Comparison of ENCODE assay signal across 35 cellular contexts in the genomic region with DNA sequence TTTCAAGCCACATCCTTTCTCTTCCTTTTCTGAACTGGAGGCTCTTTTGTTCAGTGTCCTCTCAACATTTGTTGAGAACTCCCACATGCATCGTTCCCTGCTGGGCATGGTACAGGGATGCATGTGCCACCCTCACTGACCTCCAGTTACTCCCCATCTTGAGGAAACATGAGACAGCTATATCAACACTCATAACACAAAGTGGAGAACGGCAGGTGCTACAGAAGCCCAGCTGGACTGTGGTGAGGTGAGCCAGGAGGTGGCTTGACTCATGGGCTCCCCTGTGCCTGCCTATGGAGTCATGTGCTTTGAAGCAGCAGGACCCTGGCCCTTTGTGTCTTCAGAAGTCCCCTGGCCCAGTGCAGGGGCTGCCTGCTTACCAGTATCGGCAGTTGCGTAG. TPM values are rescaled to one million over a fixed set of nuclear protein-coding genes. Genes with fewer than 3 reads are reported as not detected.
DNase-seq lines count a peak whose midpoint lies in the region; ATAC-seq, FAIRE-seq and TF ChIP-seq lines count a peak whose summit lies in the region.
"Had no signal": no experiment of that assay in that cellular context is flagged by ENCODE, and none has a peak within 500 bp of the region (broad histone marks: within the 10 kb centered on the region; RNA-seq: fewer than 3 reads in every experiment).

No MANE protein-coding gene starts in this region.

- CTCF ChIA-PET in HepG2 (lab: Yijun Ruan, JAX; ENCODE audit: low intra/inter-chr PET ratio, low total read pairs), result no interaction called here

- H3K79me2 ChIP-seq in HepG2 (ENCODE audit: insufficient read depth, low read length), result no peaks in the 10 kb centered on the region

- ATAC-seq in HepG2 (no peak; the same call in 2 of the 3 replicates), GM18520 (IDR thresholded peaks at IDR 0.05; ENCODE audit: unreplicated experiment) (no peak)
- ATAC-seq: activated T-cell treated with anti-CD3 and anti-CD28 coated beads, Interleukin-2, amount 50 U/mL, for 4 hours; K562; left colon; naive thymus-derived CD4-positive, alpha-beta T cell; stimulated activated naive B cell treated with anti-CD40 and anti-IgM and Interleukin-4, amounts not matched to agents 10 μg/mL and 1 μg/mL and 100 μg/mL, for 72 hours; T-helper 17 cell had no signal

- peaks cover 30 to 78% of the 10 kb centered on the region in 2 experiments for H3K27me3 ChIP-seq in HepG2 (ENCODE audit: control insufficient read depth in 1 of 2, insufficient read depth in 2 of 2, low read length in 2 of 2)
- H3K27me3 ChIP-seq: heart left ventricle, MG63, ovary, testis, uterus had no signal

- no peak overlapping the region for H2AFZ ChIP-seq in HepG2 (ENCODE audit: low read length)

- POLR2A ChIA-PET in HepG2 (lab: Yijun Ruan, JAX), result no interaction called here

- H3K36me3 ChIP-seq in HepG2 (replicated peaks in 1 of 2; ENCODE audit: control insufficient read depth in 1 of 2, insufficient read depth in 2 of 2, low read length in 2 of 2), result no peaks in the 10 kb centered on the region
- H3K36me3 ChIP-seq: BLaER1 treated with 17β-estradiol and CSF1 and Interleukin-3, amounts not matched to agents 10 nM and 100 nM; MG63; ovary; uterus had no signal

- FAIRE-seq in HepG2 (lab: Jason Lieb, UNC), result no peak
- FAIRE-seq: colon, GM19239, K562 had no signal

- in situ Hi-C loops in HepG2 (cut with HindIII; ENCODE audit: extremely low pct_ligation_motif_present, low pct_unique_long_range_greater_than_20kb), result no loop called here

- no peaks in the 10 kb centered on the region for H3K9me3 ChIP-seq in HepG2 (ENCODE audit: low read length)
- H3K9me3 ChIP-seq: BLaER1 treated with 17β-estradiol and CSF1 and Interleukin-3, amounts not matched to agents 10 nM and 100 nM; Caco-2; heart left ventricle; MG63; ovary; SK-N-SH; testis; uterus had no signal

- no peak for TF ChIP-seq POLR2A in HepG2 (IDR thresholded peaks at IDR 0.05; ENCODE audit: insufficient read depth in 1 of 2, low read depth in 2 of 2, low read length in 2 of 2)

- H4K20me1 ChIP-seq in HepG2 (ENCODE audit: insufficient read depth, low read length), result no peaks in the 10 kb centered on the region

- no peak for TF ChIP-seq CTCF in HepG2 (CRISPR knock-in tag; IDR thresholded peaks at IDR 0.05)

- no peak overlapping the region for H3K27ac ChIP-seq in HepG2 (ENCODE audit: extremely low read length, insufficient read depth, low read length)
- H3K27ac ChIP-seq: BLaER1 treated with 17β-estradiol and CSF1 and Interleukin-3, amounts not matched to agents 10 nM and 100 nM; ovary; testis; uterus had no signal

- WGBS in HepG2 (ENCODE audit: low lambda C conversion rate), result 53% methylated on average over 4 of the region's 4 CpGs

- intact Hi-C loops in HepG2 (cut with micrococcal nuclease; ENCODE audit: unreplicated experiment), result no loop called here

- no peaks in the 10 kb centered on the region for H3K4me1 ChIP-seq in HepG2 (ENCODE audit: insufficient read depth, low read length)
- H3K4me1 ChIP-seq: Caco-2, testis, uterus had no signal

- DNase-seq in DMS53 (lab: John Stamatoyannopoulos, UW) (peak; percentile 97), NCI-H1092 (lab: John Stamatoyannopoulos, UW) (peak; percentile 80), NCI-H345 (lab: John Stamatoyannopoulos, UW) (peak; percentile 54), HepG2 (ENCODE audit: low spot score) (no peak)
- no peak for DNase-seq in activated CD4-positive, alpha-beta T cell treated with anti-CD3 and anti-CD28 coated beads for 4 hours
- DNase-seq in activated CD4-positive, CD25-positive, alpha-beta regulatory T cell treated with anti-CD3 and anti-CD28 coated beads, Interleukin-2, amount 50 U/mL, for 72 hours, result no peak
- DNase-seq: activated naive CD4-positive, alpha-beta T cell treated with Interleukin-2 at 50 U/mL for 16 hours; activated T-cell treated with anti-CD3 and anti-CD28 coated beads, Interleukin-2, amount 50 U/mL, for 4 hours; Caco-2; effector CD8-positive, alpha-beta T cell; EL; left colon; MG63; naive thymus-derived CD4-positive, alpha-beta T cell; NCI-H1694; NCI-H524; ovary; SK-N-SH; stimulated activated CD4-positive, alpha-beta T cell treated with anti-CD3 and anti-CD28 coated beads, Interleukin-12 subunit alpha, Interleukin-12 subunit beta, amount 100 ng/mL, for 4 hours; stimulated activated CD4-positive, alpha-beta T cell treated with anti-CD3 and anti-CD28 coated beads, Interleukin-4, amount 100 ng/mL, for 24 hours; stimulated activated naive B cell treated with anti-CD40 and anti-IgM and Interleukin-4, amounts not matched to agents 10 μg/mL and 1 μg/mL and 100 μg/mL, for 72 hours; T-helper 17 cell; testis; uterus had no signal

- no peak overlapping the region for H3K4me2 ChIP-seq in HepG2 (ENCODE audit: low read depth, low read length)
- H3K4me2 ChIP-seq: BLaER1 treated with 17β-estradiol and CSF1 and Interleukin-3, amounts not matched to agents 10 nM and 100 nM; SK-N-SH had no signal

- no peak overlapping the region for H3K9ac ChIP-seq in HepG2 (ENCODE audit: insufficient read depth, low read depth, low read length)
- H3K9ac ChIP-seq: BLaER1 treated with 17β-estradiol and CSF1 and Interleukin-3, amounts not matched to agents 10 nM and 100 nM; SK-N-SH had no signal

- TF ChIP-seq EP300 in HepG2 (IDR thresholded peaks at IDR 0.05; ENCODE audit: low read depth in 2 of 2, low read length in 2 of 2) (no peak), HepG2 (CRISPR knock-in tag; IDR thresholded peaks at IDR 0.05; ENCODE audit: borderline replicate concordance) (no peak)

- no peak overlapping the region for H3K4me3 ChIP-seq in HepG2 (replicated peaks in 1 of 3; ENCODE audit: insufficient read depth in 1 of 3, low read depth in 2 of 3, low read length in 3 of 3)
- H3K4me3 ChIP-seq: BLaER1 treated with 17β-estradiol and CSF1 and Interleukin-3, amounts not matched to agents 10 nM and 100 nM; heart left ventricle; K562; MG63; ovary; testis; uterus had no signal

- TF ChIP-seq RAD21 in HepG2 (CRISPR knock-in tag; IDR thresholded peaks at IDR 0.05), result no peak

- BruUV-seq in HepG2 (replicated peaks; lab: Mats Ljungman, UMichigan), result no TSS peak

RNA-seq across cellular contexts. Expression of a gene that starts 9.7 kb away (rescaled TPM):
- total RNA-seq in HepG2 (2016; rRNA removed; fragmentation: Illumina TruSeq; extraction: Trizol), result not detected in 2 replicates
- total RNA-seq in HepG2 (2016; cell fraction: cytosol; rRNA removed; fragmentation: Illumina TruSeq; extraction: Trizol; ENCODE audit: low read depth), result not detected in 2 replicates
- total RNA-seq in HepG2 (2016; cell fraction: insoluble cytoplasmic fraction; rRNA removed; fragmentation: Illumina TruSeq; extraction: Trizol), result not detected in 2 replicates
- not detected in 2 replicates for total RNA-seq in HepG2 (2016; cell fraction: membrane; rRNA removed; fragmentation: Illumina TruSeq; extraction: Trizol)
- not detected in 2 replicates for total RNA-seq in HepG2 (2016; cell fraction: nucleus; rRNA removed; fragmentation: Illumina TruSeq; extraction: Trizol)
- polyA plus RNA-seq in HepG2 (2011; rRNA removed), result 0.01 TPM in 1 of 2 replicates, not detected in the other
- not detected in 2 replicates for polyA plus RNA-seq in HepG2 (2011; cell fraction: cytosol; rRNA removed)
- not detected in 2 replicates for polyA plus RNA-seq in HepG2 (2011; cell fraction: nucleus; rRNA removed)
- not detected in 2 replicates for polyA plus RNA-seq in HepG2 (2012)
- not detected in 2 replicates for polyA plus RNA-seq in HepG2 (2016; cell fraction: cytosol; fragmentation: Illumina TruSeq; extraction: Trizol; ENCODE audit: low read depth)
- polyA plus RNA-seq in HepG2 (2016; cell fraction: insoluble cytoplasmic fraction; fragmentation: Illumina TruSeq; extraction: Trizol; ENCODE audit: low read depth), result not detected in 2 replicates
- polyA plus RNA-seq in HepG2 (2016; cell fraction: membrane; fragmentation: Illumina TruSeq; extraction: Trizol; ENCODE audit: low read depth), result not detected in 2 replicates
- not detected in 2 replicates for polyA plus RNA-seq in HepG2 (2016; cell fraction: nucleus; fragmentation: Illumina TruSeq; extraction: Trizol; ENCODE audit: insufficient read depth, low read depth)
- polyA minus RNA-seq in HepG2 (2011; rRNA and poly(A)+ RNA removed; ENCODE audit: low replicate concordance), result not detected in 2 replicates
- not detected in 2 replicates for polyA minus RNA-seq in HepG2 (2011; cell fraction: cytosol; rRNA and poly(A)+ RNA removed)
- not detected in 2 replicates for polyA minus RNA-seq in HepG2 (2011; cell fraction: nucleus; rRNA and poly(A)+ RNA removed)
- total RNA-seq: activated CD8-positive, alpha-beta memory T cell treated with anti-CD3 and anti-CD28 coated beads for 36 hours; activated T-cell treated with anti-CD3 and anti-CD28 coated beads, Interleukin-2, amount 50 U/mL, for 4 hours; Caco-2; epithelial cell of proximal tubule; HT-29; K562; left colon; RPMI7951; T-helper 17 cell had no signal
- polyA plus RNA-seq: AG04450; K562; naive thymus-derived CD4-positive, alpha-beta T cell; SK-N-SH had no signal

RNA-seq across cellular contexts. Expression of a gene that starts 21.5 kb away (rescaled TPM):
- total RNA-seq in HepG2 (2016; rRNA removed; fragmentation: Illumina TruSeq; extraction: Trizol), result not detected in 2 replicates
- not detected in 2 replicates for total RNA-seq in HepG2 (2016; cell fraction: cytosol; rRNA removed; fragmentation: Illumina TruSeq; extraction: Trizol; ENCODE audit: low read depth)
- not detected in 2 replicates for total RNA-seq in HepG2 (2016; cell fraction: insoluble cytoplasmic fraction; rRNA removed; fragmentation: Illumina TruSeq; extraction: Trizol)
- not detected in 2 replicates for total RNA-seq in HepG2 (2016; cell fraction: membrane; rRNA removed; fragmentation: Illumina TruSeq; extraction: Trizol)
- total RNA-seq in HepG2 (2016; cell fraction: nucleus; rRNA removed; fragmentation: Illumina TruSeq; extraction: Trizol), result not detected in 2 replicates
- not detected in 2 replicates for polyA plus RNA-seq in HepG2 (2011; rRNA removed)
- polyA plus RNA-seq in HepG2 (2011; cell fraction: cytosol; rRNA removed), result not detected in 2 replicates
- not detected in 2 replicates for polyA plus RNA-seq in HepG2 (2011; cell fraction: nucleus; rRNA removed)
- polyA plus RNA-seq in HepG2 (2012), result not detected in 2 replicates
- polyA plus RNA-seq in HepG2 (2016; cell fraction: cytosol; fragmentation: Illumina TruSeq; extraction: Trizol; ENCODE audit: low read depth), result not detected in 2 replicates
- not detected in 2 replicates for polyA plus RNA-seq in HepG2 (2016; cell fraction: insoluble cytoplasmic fraction; fragmentation: Illumina TruSeq; extraction: Trizol; ENCODE audit: low read depth)
- polyA plus RNA-seq in HepG2 (2016; cell fraction: membrane; fragmentation: Illumina TruSeq; extraction: Trizol; ENCODE audit: low read depth), result not detected in 2 replicates
- polyA plus RNA-seq in HepG2 (2016; cell fraction: nucleus; fragmentation: Illumina TruSeq; extraction: Trizol; ENCODE audit: insufficient read depth, low read depth), result not detected in 2 replicates
- not detected in 2 replicates for polyA minus RNA-seq in HepG2 (2011; rRNA and poly(A)+ RNA removed; ENCODE audit: low replicate concordance)
- polyA minus RNA-seq in HepG2 (2011; cell fraction: cytosol; rRNA and poly(A)+ RNA removed), result not detected in 2 replicates
- not detected in 2 replicates for polyA minus RNA-seq in HepG2 (2011; cell fraction: nucleus; rRNA and poly(A)+ RNA removed)
- total RNA-seq: activated CD8-positive, alpha-beta memory T cell treated with anti-CD3 and anti-CD28 coated beads for 36 hours; activated T-cell treated with anti-CD3 and anti-CD28 coated beads, Interleukin-2, amount 50 U/mL, for 4 hours; Caco-2; epithelial cell of proximal tubule; HT-29; K562; naive thymus-derived CD4-positive, alpha-beta T cell had no signal
- polyA plus RNA-seq: naive thymus-derived CD4-positive, alpha-beta T cell had no signal

RNA-seq across cellular contexts. Expression of a gene that starts 25.7 kb away (rescaled TPM):
- total RNA-seq in HepG2 (2016; rRNA removed; fragmentation: Illumina TruSeq; extraction: Trizol), result not detected in 2 replicates
- not detected in 2 replicates for total RNA-seq in HepG2 (2016; cell fraction: cytosol; rRNA removed; fragmentation: Illumina TruSeq; extraction: Trizol; ENCODE audit: low read depth)
- not detected in 2 replicates for total RNA-seq in HepG2 (2016; cell fraction: insoluble cytoplasmic fraction; rRNA removed; fragmentation: Illumina TruSeq; extraction: Trizol)
- total RNA-seq in HepG2 (2016; cell fraction: membrane; rRNA removed; fragmentation: Illumina TruSeq; extraction: Trizol), result not detected in 2 replicates
- not detected in 2 replicates for total RNA-seq in HepG2 (2016; cell fraction: nucleus; rRNA removed; fragmentation: Illumina TruSeq; extraction: Trizol)
- not detected in 2 replicates for polyA plus RNA-seq in HepG2 (2011; rRNA removed)
- not detected in 2 replicates for polyA plus RNA-seq in HepG2 (2011; cell fraction: cytosol; rRNA removed)
- not detected in 2 replicates for polyA plus RNA-seq in HepG2 (2011; cell fraction: nucleus; rRNA removed)
- not detected in 2 replicates for polyA plus RNA-seq in HepG2 (2012)
- polyA plus RNA-seq in HepG2 (2016; cell fraction: cytosol; fragmentation: Illumina TruSeq; extraction: Trizol; ENCODE audit: low read depth), result not detected in 2 replicates
- polyA plus RNA-seq in HepG2 (2016; cell fraction: insoluble cytoplasmic fraction; fragmentation: Illumina TruSeq; extraction: Trizol; ENCODE audit: low read depth), result not detected in 2 replicates
- polyA plus RNA-seq in HepG2 (2016; cell fraction: membrane; fragmentation: Illumina TruSeq; extraction: Trizol; ENCODE audit: low read depth), result not detected in 2 replicates
- not detected in 2 replicates for polyA plus RNA-seq in HepG2 (2016; cell fraction: nucleus; fragmentation: Illumina TruSeq; extraction: Trizol; ENCODE audit: insufficient read depth, low read depth)
- not detected in 2 replicates for polyA minus RNA-seq in HepG2 (2011; rRNA and poly(A)+ RNA removed; ENCODE audit: low replicate concordance)
- not detected in 2 replicates for polyA minus RNA-seq in HepG2 (2011; cell fraction: cytosol; rRNA and poly(A)+ RNA removed)
- not detected in 2 replicates for polyA minus RNA-seq in HepG2 (2011; cell fraction: nucleus; rRNA and poly(A)+ RNA removed)
- total RNA-seq: activated CD8-positive, alpha-beta memory T cell treated with anti-CD3 and anti-CD28 coated beads for 36 hours; activated T-cell treated with anti-CD3 and anti-CD28 coated beads, Interleukin-2, amount 50 U/mL, for 4 hours; Caco-2; epithelial cell of proximal tubule; HT-29; K562; left colon; naive thymus-derived CD4-positive, alpha-beta T cell; ovary; RPMI7951; T-helper 17 cell; uterus had no signal
- polyA plus RNA-seq: AG04450; heart left ventricle; K562; naive thymus-derived CD4-positive, alpha-beta T cell; ovary; SK-N-SH had no signal

RNA-seq across cellular contexts. Expression of a gene that starts 33.4 kb away (rescaled TPM):
- total RNA-seq in HepG2 (2016; rRNA removed; fragmentation: Illumina TruSeq; extraction: Trizol), result not detected in 2 replicates
- not detected in 2 replicates for total RNA-seq in HepG2 (2016; cell fraction: cytosol; rRNA removed; fragmentation: Illumina TruSeq; extraction: Trizol; ENCODE audit: low read depth)
- total RNA-seq in HepG2 (2016; cell fraction: insoluble cytoplasmic fraction; rRNA removed; fragmentation: Illumina TruSeq; extraction: Trizol), result not detected in 2 replicates
- not detected in 2 replicates for total RNA-seq in HepG2 (2016; cell fraction: membrane; rRNA removed; fragmentation: Illumina TruSeq; extraction: Trizol)
- total RNA-seq in HepG2 (2016; cell fraction: nucleus; rRNA removed; fragmentation: Illumina TruSeq; extraction: Trizol), result not detected in 2 replicates
- not detected in 2 replicates for polyA plus RNA-seq in HepG2 (2011; rRNA removed)
- polyA plus RNA-seq in HepG2 (2011; cell fraction: cytosol; rRNA removed), result 0.03 and 0.04 TPM in 2 replicates
- polyA plus RNA-seq in HepG2 (2011; cell fraction: nucleus; rRNA removed), result 0.05 TPM in 2 replicates
- polyA plus RNA-seq in HepG2 (2012), result not detected in 2 replicates
- polyA plus RNA-seq in HepG2 (2016; cell fraction: cytosol; fragmentation: Illumina TruSeq; extraction: Trizol; ENCODE audit: low read depth), result not detected in 2 replicates
- not detected in 2 replicates for polyA plus RNA-seq in HepG2 (2016; cell fraction: insoluble cytoplasmic fraction; fragmentation: Illumina TruSeq; extraction: Trizol; ENCODE audit: low read depth)
- polyA plus RNA-seq in HepG2 (2016; cell fraction: membrane; fragmentation: Illumina TruSeq; extraction: Trizol; ENCODE audit: low read depth), result not detected in 2 replicates
- polyA plus RNA-seq in HepG2 (2016; cell fraction: nucleus; fragmentation: Illumina TruSeq; extraction: Trizol; ENCODE audit: insufficient read depth, low read depth), result not detected in 2 replicates
- not detected in 2 replicates for polyA minus RNA-seq in HepG2 (2011; rRNA and poly(A)+ RNA removed; ENCODE audit: low replicate concordance)
- polyA minus RNA-seq in HepG2 (2011; cell fraction: cytosol; rRNA and poly(A)+ RNA removed), result not detected in 2 replicates
- polyA minus RNA-seq in HepG2 (2011; cell fraction: nucleus; rRNA and poly(A)+ RNA removed), result not detected in 2 replicates
- total RNA-seq: activated CD8-positive, alpha-beta memory T cell treated with anti-CD3 and anti-CD28 coated beads for 36 hours; HT-29; K562; naive thymus-derived CD4-positive, alpha-beta T cell; T-helper 17 cell had no signal
- polyA plus RNA-seq: naive thymus-derived CD4-positive, alpha-beta T cell had no signal

RNA-seq across cellular contexts. Expression of a gene that starts 37.1 kb away (rescaled TPM):
- total RNA-seq in HepG2 (2016; rRNA removed; fragmentation: Illumina TruSeq; extraction: Trizol), result 0.04 TPM in 1 of 2 replicates, not detected in the other
- not detected in 2 replicates for total RNA-seq in HepG2 (2016; cell fraction: cytosol; rRNA removed; fragmentation: Illumina TruSeq; extraction: Trizol; ENCODE audit: low read depth)
- not detected in 2 replicates for total RNA-seq in HepG2 (2016; cell fraction: insoluble cytoplasmic fraction; rRNA removed; fragmentation: Illumina TruSeq; extraction: Trizol)
- total RNA-seq in HepG2 (2016; cell fraction: membrane; rRNA removed; fragmentation: Illumina TruSeq; extraction: Trizol), result not detected in 2 replicates
- total RNA-seq in HepG2 (2016; cell fraction: nucleus; rRNA removed; fragmentation: Illumina TruSeq; extraction: Trizol), result 0.06 TPM in 1 of 2 replicates, not detected in the other
- 0.01 and 0.04 TPM in 2 replicates for polyA plus RNA-seq in HepG2 (2011; rRNA removed)
- 0.01 TPM in 2 replicates for polyA plus RNA-seq in HepG2 (2011; cell fraction: cytosol; rRNA removed)
- polyA plus RNA-seq in HepG2 (2011; cell fraction: nucleus; rRNA removed), result 0.02 and 0.08 TPM in 2 replicates
- 0.05 and 0.07 TPM in 2 replicates for polyA plus RNA-seq in HepG2 (2012)
- polyA plus RNA-seq in HepG2 (2016; cell fraction: cytosol; fragmentation: Illumina TruSeq; extraction: Trizol; ENCODE audit: low read depth), result not detected in 2 replicates
- 0.04 and 0.05 TPM in 2 replicates for polyA plus RNA-seq in HepG2 (2016; cell fraction: insoluble cytoplasmic fraction; fragmentation: Illumina TruSeq; extraction: Trizol; ENCODE audit: low read depth)
- polyA plus RNA-seq in HepG2 (2016; cell fraction: membrane; fragmentation: Illumina TruSeq; extraction: Trizol; ENCODE audit: low read depth), result not detected in 2 replicates
- polyA plus RNA-seq in HepG2 (2016; cell fraction: nucleus; fragmentation: Illumina TruSeq; extraction: Trizol; ENCODE audit: insufficient read depth, low read depth), result not detected in 2 replicates
- polyA minus RNA-seq in HepG2 (2011; rRNA and poly(A)+ RNA removed; ENCODE audit: low replicate concordance), result 0.28 TPM in 1 of 2 replicates, not detected in the other
- 0.10 TPM in 1 of 2 replicates, not detected in the other for polyA minus RNA-seq in HepG2 (2011; cell fraction: cytosol; rRNA and poly(A)+ RNA removed)
- polyA minus RNA-seq in HepG2 (2011; cell fraction: nucleus; rRNA and poly(A)+ RNA removed), result not detected in 2 replicates
- total RNA-seq: activated CD8-positive, alpha-beta memory T cell treated with anti-CD3 and anti-CD28 coated beads for 36 hours; Caco-2; epithelial cell of proximal tubule; HT-29; K562; left colon; naive thymus-derived CD4-positive, alpha-beta T cell; RPMI7951; T-helper 17 cell had no signal
- polyA plus RNA-seq: AG04450; K562; naive thymus-derived CD4-positive, alpha-beta T cell; SK-N-SH had no signal

Comparison
In these comparisons a context has a peak if more than half of its experiments do, and no peak if none do; other contexts are left out.
1. DNase-seq: peak in DMS53 (single experiment), NCI-H1092 (single experiment) and NCI-H345 (single experiment); none in HepG2 (single experiment), activated CD4-positive, alpha-beta T cell treated with anti-CD3 and anti-CD28 coated beads for 4 hours (0 of 2) and activated CD4-positive, CD25-positive, alpha-beta regulatory T cell treated with anti-CD3 and anti-CD28 coated beads, Interleukin-2, amount 50 U/mL, for 72 hours (single experiment).